12 cellular contexts compared by ENCODE assay signal in genomic region chr2:218046234-218046633, GRCh38. TPM values are rescaled to one million over a fixed set of nuclear protein-coding genes. Genes with fewer than 3 reads are reported as not detected.
DNase-seq lines count a peak whose midpoint lies in the region; ATAC-seq and TF ChIP-seq lines count a peak whose summit lies in the region.
"Had no signal": no experiment of that assay in that cellular context is flagged by ENCODE, and none has a peak within 500 bp of the region (broad histone marks: within the 10 kb centered on the region; RNA-seq: fewer than 3 reads in every experiment).

No MANE protein-coding gene starts in this region.

- no peaks in the 10 kb centered on the region for H3K79me2 ChIP-seq in osteoblast (ENCODE audit: insufficient read depth, low read length)

- H3K4me3 ChIP-seq in osteoblast (ENCODE audit: insufficient read depth, low read length) = no peak overlapping the region

- no peak overlapping the region for H3K27ac ChIP-seq in osteoblast (ENCODE audit: low read depth, low read length)
- H3K27ac ChIP-seq: epithelial cell of prostate had no signal

- no peak for TF ChIP-seq CTCF in osteoblast (IDR thresholded peaks at IDR 0.05; ENCODE audit: extremely low read depth, low read depth, low read length)

- peaks cover 45% of the 10 kb centered on the region for H3K27me3 ChIP-seq in osteoblast (ENCODE audit: insufficient read depth, low read length)

- H3K9me3 ChIP-seq in osteoblast (ENCODE audit: low read depth, low read length) = no peaks in the 10 kb centered on the region

- H3K4me1 ChIP-seq in osteoblast (ENCODE audit: insufficient read depth, low read length) = no peaks in the 10 kb centered on the region

- DNase-seq in left kidney (ENCODE audit: low read depth, low spot score) (peak; percentile 46), HEK293T (ENCODE audit: extremely low spot score) (no peak), retina (no peak), anterior cingulate cortex (lab: John Stamatoyannopoulos, UW) (no peak), osteoblast (ENCODE audit: insufficient read length, low spot score, missing footprints) (no peak)
- DNase-seq: activated CD4-positive, CD25-positive, alpha-beta regulatory T cell; NK-92 treated with Interleukin-12 subunit alpha and Interleukin-12 subunit beta, amount 100 ng/mL, for 24 hours had no signal

- H3K4me2 ChIP-seq in osteoblast (ENCODE audit: insufficient read depth, low read length) = no peak overlapping the region

- POLR2A ChIA-PET in HEK293T (lab: Yijun Ruan, JAX) = no interaction called here

- peak; percentile 72 for ATAC-seq in GM18858 (IDR thresholded peaks at IDR 0.05; ENCODE audit: unreplicated experiment)
- peak; percentile 90 for ATAC-seq in GM21786 (IDR thresholded peaks at IDR 0.05; ENCODE audit: unreplicated experiment)
- peak; percentile 76 for ATAC-seq in HG03521 (IDR thresholded peaks at IDR 0.05; ENCODE audit: unreplicated experiment)

- no peaks in the 10 kb centered on the region for H4K20me1 ChIP-seq in osteoblast (ENCODE audit: insufficient read depth, low read length)

- no peaks in the 10 kb centered on the region for H3K36me3 ChIP-seq in osteoblast (ENCODE audit: insufficient read depth, low read length)

- CTCF ChIA-PET in HEK293T (lab: Yijun Ruan, JAX) = interaction anchor here (0.7 kb wide), 1 partner anchor 261 kb away, joined by 3 read pairs; no protein-coding TSS in a partner anchor

- no peak overlapping the region for H2AFZ ChIP-seq in osteoblast (ENCODE audit: low read length)

TF ChIP-seq in HEK293T, 16 proteins besides CTCF, POLR2A, EP300 and RAD21:
- no peak for TF ChIP-seq FOXA1 (IDR thresholded peaks at IDR 0.05)
- no peak for TF ChIP-seq ZNF384 (IDR thresholded peaks at IDR 0.05)
- TF ChIP-seq ARNT (IDR thresholded peaks at IDR 0.05) = no peak

RNA-seq across cellular contexts. Expression of gene RUFY4, which starts 22.8 kb away (rescaled TPM):
- total RNA-seq in osteoblast = not detected in 2 replicates
- total RNA-seq: renal cortical epithelial cell had no signal

RNA-seq across cellular contexts. Expression of gene TNS1, which starts 43.4 kb away (rescaled TPM):
- 45.7 and 48.9 TPM in 2 replicates for total RNA-seq in osteoblast
